In genomic region chr2:204663816-204664421, GRCh38 we compare ENCODE assay signal across 17 cellular contexts.
"Had no signal": no experiment of that assay in that cellular context is flagged by ENCODE, and none has a peak within 500 bp of the region (broad histone marks: within the 10 kb centered on the region; RNA-seq: fewer than 3 reads in every experiment).

No MANE protein-coding gene starts in this region.

- H3K4me3 ChIP-seq: dorsolateral prefrontal cortex, heart left ventricle, prostate gland, upper lobe of left lung had no signal

- H3K27me3 Mint-ChIP-seq: activated CD4-positive, alpha-beta memory T cell treated with anti-CD3 and anti-CD28 coated beads for 36 hours; activated naive CD8-positive, alpha-beta T cell treated with anti-CD3 and anti-CD28 coated beads, Interleukin-2, amount 10 ng/mL, durations not matched to agents 7 days and 5 days; naive B cell had no signal

- FAIRE-seq: frontal cortex had no signal

- H3K36me3 Mint-ChIP-seq: activated CD4-positive, alpha-beta memory T cell treated with anti-CD3 and anti-CD28 coated beads for 36 hours; activated naive CD8-positive, alpha-beta T cell treated with anti-CD3 and anti-CD28 coated beads, Interleukin-2, amount 10 ng/mL, durations not matched to agents 7 days and 5 days; naive B cell had no signal

- ATAC-seq: activated T-cell treated with anti-CD3 and anti-CD28 coated beads, Interleukin-2, amount 50 U/mL, for 4 hours; heart left ventricle; left ventricle myocardium superior; stimulated activated naive CD8-positive, alpha-beta T cell treated with anti-CD3 and anti-CD28 coated beads, Interleukin-15, Interleukin-2, amounts not matched to agents 100 U/mL and 50 U/mL, for 24 hours had no signal

- H3K27ac Mint-ChIP-seq: activated CD4-positive, alpha-beta memory T cell treated with anti-CD3 and anti-CD28 coated beads for 36 hours; activated naive CD8-positive, alpha-beta T cell treated with anti-CD3 and anti-CD28 coated beads, Interleukin-2, amount 10 ng/mL, durations not matched to agents 7 days and 5 days; naive B cell had no signal

- H3K4me1 Mint-ChIP-seq: activated naive CD8-positive, alpha-beta T cell treated with anti-CD3 and anti-CD28 coated beads, Interleukin-2, amount 10 ng/mL, durations not matched to agents 7 days and 5 days; naive B cell had no signal

- DNase-seq: activated CD4-positive, alpha-beta memory T cell treated with anti-CD3 and anti-CD28 coated beads for 36 hours; activated CD4-positive, alpha-beta T cell treated with anti-CD3 and anti-CD28 coated beads for 1 hour; activated effector memory CD4-positive, alpha-beta T cell treated with anti-CD3 and anti-CD28 coated beads, Interleukin-2, amount 50 U/mL, for 16 hours; activated naive CD8-positive, alpha-beta T cell treated with anti-CD3 and anti-CD28 coated beads, Interleukin-2, amount 10 ng/mL, durations not matched to agents 7 days and 5 days; activated T-cell treated with anti-CD3 and anti-CD28 coated beads, Interleukin-2, amount 50 U/mL, for 4 hours; aorta; dorsolateral prefrontal cortex; heart left ventricle; left ventricle myocardium superior; midbrain; naive B cell; stimulated activated CD4-positive, alpha-beta T cell treated with anti-CD3 and anti-CD28 coated beads, Interleukin-12 subunit alpha, Interleukin-12 subunit beta, amount 100 ng/mL, for 4 hours; stimulated activated naive CD8-positive, alpha-beta T cell treated with anti-CD3 and anti-CD28 coated beads, Interleukin-15, Interleukin-2, amounts not matched to agents 100 U/mL and 50 U/mL, for 24 hours; T-helper 9 cell; upper lobe of left lung had no signal

- H3K4me1 ChIP-seq: prostate gland had no signal

- H3K27me3 ChIP-seq: dorsolateral prefrontal cortex, heart left ventricle, upper lobe of left lung had no signal

- H3K36me3 ChIP-seq: heart left ventricle, prostate gland, upper lobe of left lung had no signal

- H3K9me3 ChIP-seq: heart left ventricle, prostate gland, upper lobe of left lung had no signal

- H3K27ac ChIP-seq: dorsolateral prefrontal cortex, prostate gland had no signal

- H3K9me3 Mint-ChIP-seq: activated CD4-positive, alpha-beta memory T cell treated with anti-CD3 and anti-CD28 coated beads for 36 hours; activated naive CD8-positive, alpha-beta T cell treated with anti-CD3 and anti-CD28 coated beads, Interleukin-2, amount 10 ng/mL, durations not matched to agents 7 days and 5 days; activated T-cell treated with anti-CD3 and anti-CD28 coated beads, Interleukin-2, amount 50 U/mL, for 4 hours; naive B cell had no signal

- H3K4me3 Mint-ChIP-seq: activated CD4-positive, alpha-beta memory T cell treated with anti-CD3 and anti-CD28 coated beads for 36 hours; activated naive CD8-positive, alpha-beta T cell treated with anti-CD3 and anti-CD28 coated beads, Interleukin-2, amount 10 ng/mL, durations not matched to agents 7 days and 5 days; activated T-cell treated with anti-CD3 and anti-CD28 coated beads, Interleukin-2, amount 50 U/mL, for 4 hours; naive B cell had no signal
